ENCODE assay signal across 17 cellular contexts in the genomic region with DNA sequence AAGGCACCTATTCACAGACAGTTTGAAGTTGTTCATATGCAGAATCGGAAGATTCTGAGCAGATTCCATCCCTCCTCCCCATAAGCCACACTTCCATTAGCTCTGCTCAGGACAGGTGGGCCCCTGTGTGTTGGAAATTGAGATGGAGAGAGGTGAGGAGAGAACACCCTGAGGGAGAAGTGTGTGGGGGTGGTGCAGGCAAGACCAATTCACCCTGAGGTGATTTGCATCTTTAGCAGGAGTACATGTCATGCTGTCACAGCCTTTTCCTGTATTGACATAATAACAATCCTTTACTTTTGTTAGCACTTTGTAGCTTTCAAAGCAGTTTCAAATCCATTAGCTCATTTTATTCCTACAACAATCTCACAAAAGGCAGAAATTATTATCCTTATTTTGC.
"Had no signal": no experiment of that assay in that cellular context is flagged by ENCODE, and none has a peak within 500 bp of the region (broad histone marks: within the 10 kb centered on the region; RNA-seq: fewer than 3 reads in every experiment).

No MANE protein-coding gene starts in this region.

- H3K4me1 Mint-ChIP-seq: memory B cell; natural killer cell; stimulated activated naive B cell treated with anti-CD40 and anti-IgM and Interleukin-4, amounts not matched to agents 10 μg/mL and 1 μg/mL and 100 μg/mL, for 72 hours had no signal

- DNase-seq: dorsolateral prefrontal cortex; effector CD4-positive, alpha-beta T cell; left ventricle myocardium superior; lower lobe of right lung; natural killer cell; right lobe of liver; stimulated activated CD4-positive, alpha-beta T cell treated with anti-CD3 and anti-CD28 coated beads, Interleukin-15, amount 100 ng/mL, for 24 hours; stimulated activated CD4-positive, alpha-beta T cell treated with anti-CD3 and anti-CD28 coated beads, Interleukin-2, amount 100 ng/mL, for 48 hours; stimulated activated naive B cell treated with anti-CD40 and anti-IgM and Interleukin-4, amounts not matched to agents 10 μg/mL and 1 μg/mL and 100 μg/mL, for 72 hours; upper lobe of left lung had no signal

- H3K36me3 Mint-ChIP-seq: memory B cell; natural killer cell; neural progenitor cell; stimulated activated naive B cell treated with anti-CD40 and anti-IgM and Interleukin-4, amounts not matched to agents 10 μg/mL and 1 μg/mL and 100 μg/mL, for 72 hours had no signal

- H3K9me3 Mint-ChIP-seq: memory B cell; natural killer cell; neural progenitor cell; stimulated activated naive B cell treated with anti-CD40 and anti-IgM and Interleukin-4, amounts not matched to agents 10 μg/mL and 1 μg/mL and 100 μg/mL, for 72 hours; stimulated activated naive CD8-positive, alpha-beta T cell treated with anti-CD3 and anti-CD28 coated beads, Interleukin-15, Interleukin-2, amounts not matched to agents 100 ng/mL and 50 ng/mL, for 24 hours had no signal

- H3K27ac Mint-ChIP-seq: memory B cell; natural killer cell; neural progenitor cell; progenitor cell of endocrine pancreas; stimulated activated naive B cell treated with anti-CD40 and anti-IgM and Interleukin-4, amounts not matched to agents 10 μg/mL and 1 μg/mL and 100 μg/mL, for 72 hours; stimulated activated naive CD8-positive, alpha-beta T cell treated with anti-CD3 and anti-CD28 coated beads, Interleukin-15, Interleukin-2, amounts not matched to agents 100 ng/mL and 50 ng/mL, for 24 hours had no signal

- H3K4me1 ChIP-seq: lower lobe of right lung, parathyroid adenoma, tibial nerve, upper lobe of left lung had no signal

- H3K9me3 ChIP-seq: lower lobe of right lung, right lobe of liver, thoracic aorta, tibial nerve, upper lobe of left lung had no signal

- H3K9ac ChIP-seq: neural progenitor cell, parathyroid adenoma had no signal

- H3K4me3 ChIP-seq: dorsolateral prefrontal cortex, lower lobe of right lung, neural progenitor cell, right lobe of liver, thoracic aorta, tibial nerve, upper lobe of left lung had no signal

- ATAC-seq: left ventricle myocardium superior; lower lobe of right lung; natural killer cell; right lobe of liver; stimulated activated naive B cell treated with anti-CD40 and anti-IgM and Interleukin-4, amounts not matched to agents 10 μg/mL and 1 μg/mL and 100 μg/mL, for 72 hours had no signal

- H3K27me3 Mint-ChIP-seq: stimulated activated naive B cell treated with anti-CD40 and anti-IgM and Interleukin-4, amounts not matched to agents 10 μg/mL and 1 μg/mL and 100 μg/mL, for 72 hours had no signal

- H3K4me2 ChIP-seq: neural progenitor cell had no signal

- H3K27me3 ChIP-seq: dorsolateral prefrontal cortex, neural progenitor cell, right lobe of liver, tibial nerve, upper lobe of left lung had no signal

- H3K36me3 ChIP-seq: lower lobe of right lung, neural progenitor cell, right lobe of liver, thoracic aorta, tibial nerve, upper lobe of left lung had no signal

- H3K4me3 Mint-ChIP-seq: memory B cell; natural killer cell; neural progenitor cell; stimulated activated naive B cell treated with anti-CD40 and anti-IgM and Interleukin-4, amounts not matched to agents 10 μg/mL and 1 μg/mL and 100 μg/mL, for 72 hours; stimulated activated naive CD8-positive, alpha-beta T cell treated with anti-CD3 and anti-CD28 coated beads, Interleukin-15, Interleukin-2, amounts not matched to agents 100 ng/mL and 50 ng/mL, for 24 hours had no signal

- H3K27ac ChIP-seq: dorsolateral prefrontal cortex, lower lobe of right lung, neural progenitor cell, parathyroid adenoma, right lobe of liver, thoracic aorta, tibial nerve, upper lobe of left lung had no signal
